ENCODE assay signal across 6 cellular contexts in genomic region chr6:102333736-102334135, GRCh38.
"Had no signal": no experiment of that assay in that cellular context is flagged by ENCODE, and none has a peak within 500 bp of the region (broad histone marks: within the 10 kb centered on the region; RNA-seq: fewer than 3 reads in every experiment).

No MANE protein-coding gene starts in this region.

- H3K4me3 ChIP-seq: K562 had no signal

- H3K27ac ChIP-seq: HL-60 had no signal

- FAIRE-seq: HepG2, HTR-8/SVneo, K562 had no signal

- ATAC-seq: HepG2, K562 had no signal

- DNase-seq: IMR-90, KBM-7 had no signal
